Comparison of ENCODE assay signal across 26 cellular contexts in the genomic region with DNA sequence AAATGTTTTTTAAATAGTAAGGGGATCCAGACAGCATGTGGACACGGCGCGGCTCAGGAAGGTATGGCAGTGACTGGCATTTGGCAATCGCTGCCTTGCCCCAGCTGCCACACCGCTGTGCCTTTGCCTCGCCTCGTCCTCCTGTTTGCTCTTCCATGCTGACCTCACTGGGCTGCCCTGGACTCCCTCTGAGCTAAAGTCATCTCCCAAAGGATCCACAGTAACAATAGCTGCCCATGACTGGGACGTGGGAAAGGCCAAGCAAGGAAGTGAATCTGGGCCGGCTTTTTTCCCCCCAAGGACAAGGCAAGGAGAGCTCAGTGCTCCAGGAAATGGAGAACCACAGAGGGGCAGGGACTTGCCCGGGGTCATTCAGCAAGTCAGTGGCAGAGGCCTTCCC. TPM values are rescaled to one million over a fixed set of nuclear protein-coding genes. Genes with fewer than 3 reads are reported as not detected.
DNase-seq lines count a peak whose midpoint lies in the region; ATAC-seq and TF ChIP-seq lines count a peak whose summit lies in the region.
"Had no signal": no experiment of that assay in that cellular context is flagged by ENCODE, and none has a peak within 500 bp of the region (broad histone marks: within the 10 kb centered on the region; RNA-seq: fewer than 3 reads in every experiment).

No MANE protein-coding gene starts in this region.

- no peaks in the 10 kb centered on the region for H3K9me3 Mint-ChIP-seq in activated T-helper 1 cell treated with anti-CD3 and anti-CD28 coated beads, Interleukin-12 subunit alpha, Interleukin-12 subunit beta, Interleukin-2, Interleukin-4 antibody, amounts not matched to agents 30 ng/mL and 10 ng/mL and 1 ng/mL, durations not matched to agents 14 hours and 24 hours and 36 hours
- no peaks in the 10 kb centered on the region for H3K9me3 Mint-ChIP-seq in endothelial cell (ENCODE audit: unreplicated experiment)
- H3K9me3 Mint-ChIP-seq: activated naive CD4-positive, alpha-beta T cell treated with anti-CD3 and anti-CD28 coated beads, Interleukin-2, amount 50 U/mL, for 24 hours; T-cell had no signal

- intact Hi-C loops in Right ventricle myocardium superior (cut with DNase I) (no loop called here), Right ventricle myocardium inferior (cut with DNase I) (loop anchor here (2.0 kb wide), 1 partner anchor 48 kb away; the partner anchor contains the start of gene JPH2), prostate gland (cut with DNase I) (loop anchor here (5.0 kb wide), 1 partner anchor 48 kb away; the partner anchor contains the start of gene JPH2), aorta (cut with DNase I) (loop anchor here in 1 of 2 donors (5.0 kb wide), 1 partner anchor 48 kb away; the partner anchor contains the start of gene JPH2)
- intact Hi-C loops in activated T-helper 1 cell treated with anti-CD3 and anti-CD28 coated beads, Interleukin-12 subunit alpha, Interleukin-12 subunit beta, Interleukin-2, Interleukin-4 antibody, amounts not matched to agents 30 ng/mL and 10 ng/mL and 1 ng/mL, durations not matched to agents 14 hours and 24 hours and 36 hours (cut with micrococcal nuclease), result no loop called here

- ATAC-seq in Right ventricle myocardium superior (ENCODE audit: poor library complexity) (peak; percentile 14), Right ventricle myocardium inferior (no peak), aorta (ENCODE audit: low FRiP score) (peak; percentile 23)
- ATAC-seq: body of pancreas, sciatic nerve, T-cell had no signal

- no peaks in the 10 kb centered on the region for H3K36me3 Mint-ChIP-seq in activated T-helper 1 cell treated with anti-CD3 and anti-CD28 coated beads, Interleukin-12 subunit alpha, Interleukin-12 subunit beta, Interleukin-2, Interleukin-4 antibody, amounts not matched to agents 30 ng/mL and 10 ng/mL and 1 ng/mL, durations not matched to agents 14 hours and 24 hours and 36 hours (ENCODE audit: low read depth)
- no peaks in the 10 kb centered on the region for H3K36me3 Mint-ChIP-seq in endothelial cell (ENCODE audit: low read depth, unreplicated experiment)
- H3K36me3 Mint-ChIP-seq: activated naive CD4-positive, alpha-beta T cell treated with anti-CD3 and anti-CD28 coated beads, Interleukin-2, amount 50 U/mL, for 24 hours; T-cell had no signal

- H3K36me3 ChIP-seq in right atrium auricular region (no peaks in the 10 kb centered on the region), prostate gland (no peaks in the 10 kb centered on the region), aorta (ENCODE audit: control insufficient read depth in 1 of 2, insufficient read depth in 2 of 2, low read length in 1 of 2) (no peaks in the 10 kb centered on the region)
- H3K36me3 ChIP-seq: BE2C, neutrophil had no signal

- no peaks in the 10 kb centered on the region for H3K9me3 ChIP-seq in right atrium auricular region
- H3K9me3 ChIP-seq in prostate gland, result no peaks in the 10 kb centered on the region
- H3K9me3 ChIP-seq in aorta (ENCODE audit: control insufficient read depth, low read length), result no peaks in the 10 kb centered on the region
- H3K9me3 ChIP-seq: BE2C, body of pancreas, neutrophil had no signal

- TF ChIP-seq CTCF in right atrium auricular region (IDR thresholded peaks at IDR 0.05) (no peak), prostate gland (IDR thresholded peaks at IDR 0.05) (no peak), endothelial cell (IDR thresholded peaks at IDR 0.05; ENCODE audit: unreplicated experiment) (no peak)

- H3K4me3 Mint-ChIP-seq in activated T-helper 1 cell treated with anti-CD3 and anti-CD28 coated beads, Interleukin-12 subunit alpha, Interleukin-12 subunit beta, Interleukin-2, Interleukin-4 antibody, amounts not matched to agents 30 ng/mL and 10 ng/mL and 1 ng/mL, durations not matched to agents 14 hours and 24 hours and 36 hours, result no peak overlapping the region
- H3K4me3 Mint-ChIP-seq in endothelial cell (ENCODE audit: unreplicated experiment), result no peak overlapping the region
- H3K4me3 Mint-ChIP-seq: activated naive CD4-positive, alpha-beta T cell treated with anti-CD3 and anti-CD28 coated beads, Interleukin-2, amount 50 U/mL, for 24 hours; T-cell had no signal

- peaks cover 0 to 72% of the 10 kb centered on the region in 2 donors for H3K4me1 ChIP-seq in right atrium auricular region
- no peaks in the 10 kb centered on the region for H3K4me1 ChIP-seq in prostate gland (replicated peaks)
- H3K4me1 ChIP-seq in aorta (ENCODE audit: control insufficient read depth in 1 of 2, insufficient read depth in 2 of 2, low read length in 2 of 2), result peaks cover 3% of the 10 kb centered on the region in 2 donors
- H3K4me1 ChIP-seq: BE2C, body of pancreas had no signal

- H3K4me1 Mint-ChIP-seq in activated T-helper 1 cell treated with anti-CD3 and anti-CD28 coated beads, Interleukin-12 subunit alpha, Interleukin-12 subunit beta, Interleukin-2, Interleukin-4 antibody, amounts not matched to agents 30 ng/mL and 10 ng/mL and 1 ng/mL, durations not matched to agents 14 hours and 24 hours and 36 hours (ENCODE audit: low read depth), result no peaks in the 10 kb centered on the region
- H3K4me1 Mint-ChIP-seq in endothelial cell (ENCODE audit: unreplicated experiment), result peaks cover 8% of the 10 kb centered on the region
- H3K4me1 Mint-ChIP-seq: activated naive CD4-positive, alpha-beta T cell treated with anti-CD3 and anti-CD28 coated beads, Interleukin-2, amount 50 U/mL, for 24 hours; T-cell had no signal

- no peak overlapping the region for H3K4me3 ChIP-seq in right atrium auricular region
- no peak overlapping the region for H3K4me3 ChIP-seq in prostate gland
- H3K4me3 ChIP-seq in aorta (ENCODE audit: low read length in 2 of 2), result no peak overlapping the region
- H3K4me3 ChIP-seq: body of pancreas, dorsolateral prefrontal cortex had no signal

- no peak overlapping the region for H3K27ac Mint-ChIP-seq in activated T-helper 1 cell treated with anti-CD3 and anti-CD28 coated beads, Interleukin-12 subunit alpha, Interleukin-12 subunit beta, Interleukin-2, Interleukin-4 antibody, amounts not matched to agents 30 ng/mL and 10 ng/mL and 1 ng/mL, durations not matched to agents 14 hours and 24 hours and 36 hours
- H3K27ac Mint-ChIP-seq in endothelial cell (ENCODE audit: unreplicated experiment), result no peak overlapping the region
- H3K27ac Mint-ChIP-seq: activated naive CD4-positive, alpha-beta T cell treated with anti-CD3 and anti-CD28 coated beads, Interleukin-2, amount 50 U/mL, for 24 hours; T-cell had no signal

- DNase-seq in Right ventricle myocardium superior (no peak), Right ventricle myocardium inferior (ENCODE audit: missing footprints) (no peak), right atrium auricular region (ENCODE audit: low spot score) (no peak), prostate gland (ENCODE audit: low spot score) (no peak), aorta (peak; percentile 23 to 71), endothelial cell (ENCODE audit: low spot score) (no peak), SIG-M5 (lab: John Stamatoyannopoulos, UW) (no peak)
- DNase-seq in activated T-helper 1 cell treated with anti-CD3 and anti-CD28 coated beads, Interleukin-12 subunit alpha, Interleukin-12 subunit beta, Interleukin-2, Interleukin-4 antibody, amounts not matched to agents 30 ng/mL and 10 ng/mL and 1 ng/mL, durations not matched to agents 14 hours and 24 hours and 36 hours (ENCODE audit: low spot score), result no peak
- DNase-seq: activated CD4-positive, alpha-beta T cell treated with anti-CD3 and anti-CD28 coated beads, Interleukin-2, amount 50 U/mL, for 4 hours; activated T-cell treated with anti-CD3 and anti-CD28 coated beads, Interleukin-2, amount 50 U/mL, for 1 hour; BE2C; body of pancreas; dorsolateral prefrontal cortex; GF-D8; KG1; mammary epithelial cell; NCI-H1092; NCI-H2107; NCI-H526; stimulated activated CD4-positive, alpha-beta T cell treated with anti-CD3 and anti-CD28 coated beads, Interleukin-2, amount 100 ng/mL, for 24 hours; T-cell had no signal

- peak overlapping the region; percentile 87 to 91 for H3K27ac ChIP-seq in right atrium auricular region
- H3K27ac ChIP-seq in prostate gland, result peak overlapping the region; percentile 41 to 61
- H3K27ac ChIP-seq in aorta (ENCODE audit: low read depth in 1 of 2, low read length in 2 of 2), result peak overlapping the region; percentile 80 to 97
- H3K27ac ChIP-seq: 22Rv1, body of pancreas, neutrophil, VCaP had no signal

- WGBS in prostate gland, result 67% methylated on average over 10 of the region's 10 CpGs
- WGBS in aorta, 2 donors, result 24 to 31% methylated on average over 10 of the region's 10 CpGs

- H3K27me3 ChIP-seq in right atrium auricular region, result no peaks in the 10 kb centered on the region
- no peaks in the 10 kb centered on the region for H3K27me3 ChIP-seq in prostate gland (replicated peaks; ENCODE audit: insufficient read depth)
- no peaks in the 10 kb centered on the region for H3K27me3 ChIP-seq in aorta (ENCODE audit: control insufficient read depth in 1 of 2, insufficient read depth in 2 of 2, low read length in 1 of 2)
- H3K27me3 ChIP-seq: BE2C, body of pancreas had no signal

- no peak for TF ChIP-seq POLR2A in prostate gland (IDR thresholded peaks at IDR 0.05)

- H3K27me3 Mint-ChIP-seq in activated T-helper 1 cell treated with anti-CD3 and anti-CD28 coated beads, Interleukin-12 subunit alpha, Interleukin-12 subunit beta, Interleukin-2, Interleukin-4 antibody, amounts not matched to agents 30 ng/mL and 10 ng/mL and 1 ng/mL, durations not matched to agents 14 hours and 24 hours and 36 hours (ENCODE audit: insufficient read depth), result peaks cover 25% of the 10 kb centered on the region
- peaks cover 3% of the 10 kb centered on the region for H3K27me3 Mint-ChIP-seq in endothelial cell (ENCODE audit: unreplicated experiment)
- H3K27me3 Mint-ChIP-seq: activated naive CD4-positive, alpha-beta T cell treated with anti-CD3 and anti-CD28 coated beads, Interleukin-2, amount 50 U/mL, for 24 hours had no signal

RNA-seq across cellular contexts. Expression of gene JPH2, which starts 48.1 kb away (rescaled TPM):
- total RNA-seq in Right ventricle myocardium superior, result 181 TPM
- 197 TPM for total RNA-seq in Right ventricle myocardium inferior
- total RNA-seq in right atrium auricular region, result 100 to 1,000 TPM; 131 to 168 TPM
- 10 to 100 TPM; 29.1 to 31.1 TPM for total RNA-seq in prostate gland
- total RNA-seq in aorta, result 100 to 1,000 TPM in 1 of 2 donors, 10 to 100 TPM in 1; 63.3 to 140 TPM
- polyA plus RNA-seq in aorta, result 10 to 100 TPM; 12.8 to 19.4 TPM
- total RNA-seq in activated T-helper 1 cell treated with anti-CD3 and anti-CD28 coated beads, Interleukin-12 subunit alpha, Interleukin-12 subunit beta, Interleukin-2, Interleukin-4 antibody, amounts not matched to agents 30 ng/mL and 10 ng/mL and 1 ng/mL, durations not matched to agents 14 hours and 24 hours and 36 hours, result not detected in 2 replicates
- 0.80 TPM for total RNA-seq in endothelial cell (ENCODE audit: unreplicated experiment)

Comparison
In these comparisons a context has a peak if more than half of its experiments do, and no peak if none do; other contexts are left out.
1. intact Hi-C loops: an anchor here in Right ventricle myocardium inferior (2.0 kb wide) and prostate gland (5.0 kb wide); none called in Right ventricle myocardium superior and activated T-helper 1 cell treated with anti-CD3 and anti-CD28 coated beads, Interleukin-12 subunit alpha, Interleukin-12 subunit beta, Interleukin-2, Interleukin-4 antibody, amounts not matched to agents 30 ng/mL and 10 ng/mL and 1 ng/mL, durations not matched to agents 14 hours and 24 hours and 36 hours.
2. DNase-seq: peak in aorta (2 of 2); none in Right ventricle myocardium superior (single experiment), Right ventricle myocardium inferior (single experiment), right atrium auricular region (single experiment), prostate gland (single experiment), activated T-helper 1 cell treated with anti-CD3 and anti-CD28 coated beads, Interleukin-12 subunit alpha, Interleukin-12 subunit beta, Interleukin-2, Interleukin-4 antibody, amounts not matched to agents 30 ng/mL and 10 ng/mL and 1 ng/mL, durations not matched to agents 14 hours and 24 hours and 36 hours (single experiment), endothelial cell (single experiment) and SIG-M5 (single experiment).
3. RNA of gene JPH2, which starts 48.1 kb away (total RNA-seq): 197 TPM in Right ventricle myocardium inferior (single experiment), 181 TPM in Right ventricle myocardium superior (single experiment), 131 to 168 TPM in right atrium auricular region, 63.3 to 140 TPM in aorta and 29.1 to 31.1 TPM in prostate gland; 0.80 TPM in endothelial cell (single experiment) and not detected in activated T-helper 1 cell treated with anti-CD3 and anti-CD28 coated beads, Interleukin-12 subunit alpha, Interleukin-12 subunit beta, Interleukin-2, Interleukin-4 antibody, amounts not matched to agents 30 ng/mL and 10 ng/mL and 1 ng/mL, durations not matched to agents 14 hours and 24 hours and 36 hours; every median in the first group is over 10 times any median in the second.
4. Peak in every context shown above with its lines, with median percentiles within 50 percentile points of each other: H3K27ac ChIP-seq.